In the genomic region with DNA sequence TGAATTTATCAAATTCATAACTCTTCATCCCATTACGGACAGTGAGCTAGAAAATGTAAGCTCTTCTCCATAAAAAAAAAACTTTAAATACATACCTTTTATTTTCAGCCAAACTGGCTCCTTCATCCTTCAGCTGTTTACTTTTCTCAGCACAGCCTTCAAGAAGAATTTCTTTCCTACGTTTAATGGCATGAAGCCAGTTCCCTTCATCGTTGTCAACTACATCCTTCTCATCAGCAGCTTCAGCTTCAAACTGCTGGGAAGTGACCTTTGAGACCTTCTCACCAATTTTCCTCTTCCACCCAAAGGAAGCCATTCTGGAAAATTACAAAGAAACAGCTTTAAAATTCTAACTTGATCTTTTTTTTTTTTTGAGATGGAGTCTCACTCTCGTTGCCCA, we compare ENCODE assay signal across 19 cellular contexts. TPM values are rescaled to one million over a fixed set of nuclear protein-coding genes. Genes with fewer than 3 reads are reported as not detected.
DNase-seq lines count a peak whose midpoint lies in the region; ATAC-seq and TF ChIP-seq lines count a peak whose summit lies in the region.
"Had no signal": no experiment of that assay in that cellular context is flagged by ENCODE, and none has a peak within 500 bp of the region (broad histone marks: within the 10 kb centered on the region; RNA-seq: fewer than 3 reads in every experiment).

No MANE protein-coding gene starts in this region.

- no peaks in the 10 kb centered on the region for H3K9me3 ChIP-seq in IMR-90 (ENCODE audit: control insufficient read depth, insufficient read depth, low read length)
- H3K9me3 ChIP-seq: Peyer's patch had no signal

- H3K9me1 ChIP-seq in IMR-90 (ENCODE audit: insufficient read depth, low read length), result no peaks in the 10 kb centered on the region; the same call in 1 of the 2 replicates

- H3K4ac ChIP-seq in IMR-90 (ENCODE audit: low read depth, low read length), result no peak overlapping the region

- no peak overlapping the region for H3K27ac ChIP-seq in IMR-90 (ENCODE audit: insufficient read depth, low read length)
- H3K27ac ChIP-seq: Peyer's patch, SK-N-MC had no signal

- no peak overlapping the region for H4K5ac ChIP-seq in IMR-90 (ENCODE audit: low read depth, low read length)

- no peak overlapping the region for H3K14ac ChIP-seq in IMR-90 (replicated peaks; ENCODE audit: low read depth, low read length)

- no peak overlapping the region for H3K9ac ChIP-seq in IMR-90 (ENCODE audit: low read depth, low read length)

- intact Hi-C loops in IMR-90 (cut with micrococcal nuclease), result no loop called here

- H3K4me3 ChIP-seq in IMR-90 (ENCODE audit: insufficient read depth, low read depth, low read length) (no peak overlapping the region), fibroblast of pulmonary artery (replicated peaks; ENCODE audit: low read depth, low read length) (no peak overlapping the region)
- H3K4me3 ChIP-seq: Peyer's patch, SK-N-MC had no signal

- no peak overlapping the region for H2BK5ac ChIP-seq in IMR-90 (ENCODE audit: low read depth, low read length, poor library complexity, severe bottlenecking)

- H3K56ac ChIP-seq in IMR-90 (ENCODE audit: extremely low read depth, insufficient read depth, low read length), result no peak overlapping the region

- H4K91ac ChIP-seq in IMR-90 (ENCODE audit: insufficient read depth, low read depth, low read length), result no peak overlapping the region

- H2AK9ac ChIP-seq in IMR-90 (replicated peaks; ENCODE audit: low read depth, low read length, poor library complexity), result no peak overlapping the region

- H2AFZ ChIP-seq in IMR-90 (replicated peaks; ENCODE audit: low read length, poor library complexity), result no peak overlapping the region

- CTCF ChIA-PET in IMR-90 (lab: Yijun Ruan, JAX), result interaction anchor here (0.6 to 1.0 kb wide), 6 partner anchors 11 to 1189 kb away, joined by 3 to 6 read pairs (median 4); no protein-coding TSS in a partner anchor

- no peak overlapping the region for H2BK20ac ChIP-seq in IMR-90 (ENCODE audit: low read depth, low read length)

- DNase-seq in A172 (ENCODE audit: low spot score) (peak; percentile 14), IMR-90 (peak; percentile 32), astrocyte of the hippocampus (ENCODE audit: low read depth, low spot score) (peak; percentile 11), fibroblast of pulmonary artery (ENCODE audit: low read depth) (peak; percentile 48), NCI-H446 (lab: John Stamatoyannopoulos, UW) (no peak), MV-4-11 (lab: John Stamatoyannopoulos, UW) (no peak)
- DNase-seq: C1 segment of cervical spinal cord, EL, HFFc6, NCI-H1417 treated with DMSO at 0.1 percent for 48 hours, NCI-H1930, NCI-H2171, NCI-H510A treated with DMSO at 0.1 percent for 48 hours, NCI-H82, Peyer's patch had no signal

- no peak for TF ChIP-seq POLR2A in IMR-90 (IDR thresholded peaks at IDR 0.05; ENCODE audit: low read depth, low read length)

- no peak overlapping the region for H2BK120ac ChIP-seq in IMR-90 (ENCODE audit: low read depth, low read length)

- TF ChIP-seq RAD21 in IMR-90 (IDR thresholded peaks at IDR 0.05; ENCODE audit: low read length), result no peak

- ATAC-seq in IMR-90 (ENCODE audit: low read depth) (no peak), GM19035 (IDR thresholded peaks at IDR 0.05; ENCODE audit: unreplicated experiment) (no peak), GM19467 (IDR thresholded peaks at IDR 0.05; ENCODE audit: unreplicated experiment) (no peak)
- ATAC-seq: Right ventricle myocardium inferior had no signal

- H2AK5ac ChIP-seq in IMR-90 (ENCODE audit: low read depth, low read length), result no peak overlapping the region

- 50% methylated on average over 2 of the region's 4 CpGs; no CpG with 5 or more reads in 1 of the 2 experiments for WGBS in IMR-90 (ENCODE audit: extremely low coverage in 2 of 2, insufficient read length in 1 of 2), 2 experiments

- H3K79me1 ChIP-seq in IMR-90 (ENCODE audit: low read depth in 1 of 2, low read length in 2 of 2), result peaks cover 11 to 35% of the 10 kb centered on the region in 2 experiments

- no TSS peak for BruUV-seq in IMR-90 (replicated peaks; lab: Mats Ljungman, UMichigan)

- H3K4me1 ChIP-seq in IMR-90 (ENCODE audit: control insufficient read depth, insufficient read depth, low read length), result peaks cover 2% of the 10 kb centered on the region; the same call in 1 of the 2 replicates
- H3K4me1 ChIP-seq: Peyer's patch had no signal

- H3K23ac ChIP-seq in IMR-90 (ENCODE audit: low read depth, low read length), result no peak overlapping the region

- no peak overlapping the region for H2BK15ac ChIP-seq in IMR-90 (ENCODE audit: low read depth, low read length)

- no peak overlapping the region for H4K8ac ChIP-seq in IMR-90 (ENCODE audit: low read depth in 2 of 2, low read length in 2 of 2)

- H3K27me3 ChIP-seq in IMR-90 (ENCODE audit: control insufficient read depth, insufficient read depth, low read length), result no peaks in the 10 kb centered on the region
- H3K27me3 ChIP-seq: Peyer's patch had no signal

- peaks cover 4% of the 10 kb centered on the region for H3K36me3 ChIP-seq in IMR-90 (ENCODE audit: control insufficient read depth, insufficient read depth, low read length)

- POLR2A ChIA-PET in IMR-90 (lab: Charles Lee; ENCODE audit: unreplicated experiment), result interaction anchor here (0.6 kb wide), 2 partner anchors 168 to 364 kb away, joined by 3 read pairs; no protein-coding TSS in a partner anchor

- H3K18ac ChIP-seq in IMR-90 (ENCODE audit: low read depth, low read length), result no peak overlapping the region

- no peak overlapping the region for H3K4me2 ChIP-seq in IMR-90 (ENCODE audit: low read depth, low read length)

- no peak for TF ChIP-seq CTCF in IMR-90 (conservative IDR thresholded peaks at IDR 0.05; ENCODE audit: low read depth, low read length)
- no peak for TF ChIP-seq CTCF in fibroblast of pulmonary artery (IDR thresholded peaks at IDR 0.05; ENCODE audit: low read length, missing control alignments)

- no peaks in the 10 kb centered on the region for H4K20me1 ChIP-seq in IMR-90 (ENCODE audit: insufficient read depth, low read length)

- in situ Hi-C loops in IMR-90 (cut with MboI; ENCODE audit: low sequenced_read_pairs), result no loop called here

- dilution Hi-C loops in IMR-90 (cut with HindIII; ENCODE audit: low sequenced_read_pairs, unreplicated experiment), result no loop called here

TF ChIP-seq in IMR-90, 13 proteins besides CTCF, POLR2A, EP300 and RAD21:
- TF ChIP-seq MAFK (IDR thresholded peaks at IDR 0.05; ENCODE audit: low read depth, low read length), result no peak
- TF ChIP-seq MXI1 (IDR thresholded peaks at IDR 0.05; ENCODE audit: borderline replicate concordance, low read depth, low read length), result no peak
- no peak for TF ChIP-seq ELK1 (IDR thresholded peaks at IDR 0.05; ENCODE audit: borderline replicate concordance, low read depth, low read length)
- no peak for TF ChIP-seq NFE2L2 (IDR thresholded peaks at IDR 0.05; ENCODE audit: low read depth, low read length)
- no peak for TF ChIP-seq CHD1 (IDR thresholded peaks at IDR 0.05; ENCODE audit: low read depth, low read length)
- no peak for TF ChIP-seq USF2 (IDR thresholded peaks at IDR 0.05; ENCODE audit: low read depth, low read length)
- no peak for TF ChIP-seq RFX5 (IDR thresholded peaks at IDR 0.05; ENCODE audit: low read depth, low read length)
- TF ChIP-seq FOS (IDR thresholded peaks at IDR 0.05; ENCODE audit: low read depth, low read length), result no peak
- no peak for TF ChIP-seq BHLHE40 (IDR thresholded peaks at IDR 0.05; ENCODE audit: low read depth, low read length)
- TF ChIP-seq MAZ (IDR thresholded peaks at IDR 0.05; ENCODE audit: borderline replicate concordance, low read depth, low read length), result no peak
- TF ChIP-seq SMC3 (IDR thresholded peaks at IDR 0.05; ENCODE audit: low read depth, low read length), result no peak
- no peak for TF ChIP-seq CEBPB (IDR thresholded peaks at IDR 0.05; ENCODE audit: low read depth, low read length)
- TF ChIP-seq RCOR1 (IDR thresholded peaks at IDR 0.05; ENCODE audit: insufficient replicate concordance, low read length), result no peak
TF ChIP-seq in IMR-90: peak in this region for 0.

RNA-seq across cellular contexts. Expression of gene TTC33, which starts 9.1 kb away (rescaled TPM):
- 24.4 and 27.6 TPM in 2 replicates for total RNA-seq in A172 (2014; rRNA removed; shearing (Covaris generic))
- total RNA-seq in IMR-90 (2012; rRNA removed), result 8.1 and 11.7 TPM in 2 replicates
- 2.5 and 3.1 TPM in 2 replicates for polyA plus RNA-seq in IMR-90 (2012; rRNA removed)
- polyA plus RNA-seq in IMR-90 (2012; cell fraction: cytosol; rRNA removed), result 0.36 and 1.3 TPM in 2 replicates
- polyA plus RNA-seq in IMR-90 (2012; cell fraction: nucleus; rRNA removed; ENCODE audit: low replicate concordance), result 0.41 and 3.6 TPM in 2 replicates

RNA-seq across cellular contexts. Expression of gene PRKAA1, which starts 51.5 kb away (rescaled TPM):
- 81.2 and 83.5 TPM in 2 replicates for total RNA-seq in A172 (2014; rRNA removed; shearing (Covaris generic))
- total RNA-seq in IMR-90 (2012; rRNA removed), result 94.1 and 129 TPM in 2 replicates
- polyA plus RNA-seq in IMR-90 (2012; rRNA removed), result 38.9 and 47.7 TPM in 2 replicates
- 5.5 and 8.8 TPM in 2 replicates for polyA plus RNA-seq in IMR-90 (2012; cell fraction: cytosol; rRNA removed)
- 25.9 and 134 TPM in 2 replicates for polyA plus RNA-seq in IMR-90 (2012; cell fraction: nucleus; rRNA removed; ENCODE audit: low replicate concordance)

Comparison
In these comparisons a context has a peak if more than half of its experiments do, and no peak if none do; other contexts are left out.
1. DNase-seq: peak in A172 (single experiment), IMR-90 (single experiment), astrocyte of the hippocampus (single experiment) and fibroblast of pulmonary artery (single experiment); none in NCI-H446 (0 of 2) and MV-4-11 (single experiment).